40 cellular contexts compared by ENCODE assay signal in genomic region chr11:98842187-98842586, GRCh38.
"Had no signal": no experiment of that assay in that cellular context is flagged by ENCODE, and none has a peak within 500 bp of the region (broad histone marks: within the 10 kb centered on the region; RNA-seq: fewer than 3 reads in every experiment).

No MANE protein-coding gene starts in this region.

- H3K4me1 Mint-ChIP-seq: activated naive CD4-positive, alpha-beta T cell treated with anti-CD3 and anti-CD28 coated beads, Interleukin-2, amount 10 ng/mL, durations not matched to agents 7 days and 5 days; activated naive CD4-positive, alpha-beta T cell treated with anti-CD3 and anti-CD28 coated beads, Interleukin-2, amount 50 U/mL, for 24 hours; activated naive CD8-positive, alpha-beta T cell treated with anti-CD3 and anti-CD28 coated beads for 36 hours; activated naive CD8-positive, alpha-beta T cell treated with anti-CD3 and anti-CD28 coated beads, Interleukin-2, amount 10 ng/mL, durations not matched to agents 7 days and 5 days; activated naive CD8-positive, alpha-beta T cell treated with anti-CD3 and anti-CD28 coated beads, Interleukin-2, amount 50 U/mL, for 24 hours; activated T-helper 17 cell treated with anti-CD3 and anti-CD28 coated beads, Interleukin-2, amount 50 U/mL, for 72 hours; brain; central memory CD8-positive, alpha-beta T cell had no signal

- H3K36me3 ChIP-seq: adrenal gland, ascending aorta, brain microvascular endothelial cell, breast epithelium, cardiac muscle cell had no signal

- DNase-seq: activated effector memory CD4-positive, alpha-beta T cell treated with anti-CD3 and anti-CD28 coated beads, Interleukin-2, amount 50 U/mL, for 16 hours; activated effector memory CD4-positive, alpha-beta T cell treated with Interleukin-2 at 50 U/mL for 16 hours; activated gamma-delta T cell; activated gamma-delta T cell treated with Interleukin-2 at 50 U/mL for 16 hours; activated naive CD4-positive, alpha-beta T cell; activated naive CD4-positive, alpha-beta T cell treated with anti-CD3 and anti-CD28 coated beads for 36 hours; activated naive CD4-positive, alpha-beta T cell treated with anti-CD3 and anti-CD28 coated beads, Interleukin-2, amount 10 ng/mL, durations not matched to agents 7 days and 5 days; activated naive CD4-positive, alpha-beta T cell treated with anti-CD3 and anti-CD28 coated beads, Interleukin-2, amount 50 U/mL, for 16 hours; activated naive CD4-positive, alpha-beta T cell treated with Interleukin-2 at 50 U/mL for 16 hours; activated naive CD8-positive, alpha-beta T cell treated with anti-CD3 and anti-CD28 coated beads for 36 hours; activated naive CD8-positive, alpha-beta T cell treated with anti-CD3 and anti-CD28 coated beads, Interleukin-2, amount 10 ng/mL, durations not matched to agents 7 days and 5 days; activated naive CD8-positive, alpha-beta T cell treated with anti-CD3 and anti-CD28 coated beads, Interleukin-2, amount 50 U/mL, for 24 hours; activated T-cell treated with anti-CD3 and anti-CD28 coated beads, Interleukin-2, amount 50 U/mL, for 1 hour; activated T-cell treated with anti-CD3 and anti-CD28 coated beads, Interleukin-2, amount 50 U/mL, for 24 hours; activated T-cell treated with anti-CD3 and anti-CD28 coated beads, Interleukin-2, amount 50 U/mL, for 4 hours; activated T-cell treated with anti-CD3 and anti-CD28 coated beads, Interleukin-2, amount 50 U/mL, for 48 hours; activated T-cell treated with anti-CD3 and anti-CD28 coated beads, Interleukin-2, amount 50 U/mL, for 72 hours; adrenal gland; amniotic stem cell; amygdala; anterior cingulate cortex; aorta; body of pancreas; brain microvascular endothelial cell; caudate nucleus; central memory CD4-positive, alpha-beta T cell; cerebellar nuclear complex had no signal

- H3K27ac ChIP-seq: adrenal gland, ascending aorta, body of pancreas, brain microvascular endothelial cell, breast epithelium, cardiac muscle cell had no signal

- ATAC-seq: activated naive CD4-positive, alpha-beta T cell treated with anti-CD3 and anti-CD28 coated beads, Interleukin-2, amount 50 U/mL, for 72 hours; activated naive CD8-positive, alpha-beta T cell treated with anti-CD3 and anti-CD28 coated beads, Interleukin-2, amount 50 U/mL, for 24 hours; activated T-cell treated with anti-CD3 and anti-CD28 coated beads, Interleukin-2, amount 50 U/mL, for 4 hours; activated T-cell treated with anti-CD3 and anti-CD28 coated beads, Interleukin-2, amount 50 U/mL, for 72 hours; activated T-helper 17 cell treated with anti-CD3 and anti-CD28 coated beads, Interleukin-2, amount 50 U/mL, for 72 hours; body of pancreas had no signal

- H3K4me3 ChIP-seq: adrenal gland, ascending aorta, body of pancreas, breast epithelium, cardiac muscle cell had no signal

- H3K36me3 Mint-ChIP-seq: activated naive CD4-positive, alpha-beta T cell treated with anti-CD3 and anti-CD28 coated beads, Interleukin-2, amount 10 ng/mL, durations not matched to agents 7 days and 5 days; activated naive CD4-positive, alpha-beta T cell treated with anti-CD3 and anti-CD28 coated beads, Interleukin-2, amount 50 U/mL, for 24 hours; activated naive CD8-positive, alpha-beta T cell; activated naive CD8-positive, alpha-beta T cell treated with anti-CD3 and anti-CD28 coated beads for 36 hours; activated naive CD8-positive, alpha-beta T cell treated with anti-CD3 and anti-CD28 coated beads, Interleukin-2, amount 10 ng/mL, durations not matched to agents 7 days and 5 days; brain had no signal

- H3K9me3 ChIP-seq: ascending aorta, body of pancreas had no signal

- H3K4me3 Mint-ChIP-seq: activated naive CD4-positive, alpha-beta T cell treated with anti-CD3 and anti-CD28 coated beads for 36 hours; activated naive CD4-positive, alpha-beta T cell treated with anti-CD3 and anti-CD28 coated beads, Interleukin-2, amount 10 ng/mL, durations not matched to agents 7 days and 5 days; activated naive CD4-positive, alpha-beta T cell treated with anti-CD3 and anti-CD28 coated beads, Interleukin-2, amount 50 U/mL, for 24 hours; activated naive CD8-positive, alpha-beta T cell; activated naive CD8-positive, alpha-beta T cell treated with anti-CD3 and anti-CD28 coated beads for 36 hours; activated naive CD8-positive, alpha-beta T cell treated with anti-CD3 and anti-CD28 coated beads, Interleukin-2, amount 10 ng/mL, durations not matched to agents 7 days and 5 days; activated naive CD8-positive, alpha-beta T cell treated with anti-CD3 and anti-CD28 coated beads, Interleukin-2, amount 50 U/mL, for 24 hours; activated T-cell treated with anti-CD3 and anti-CD28 coated beads, Interleukin-2, amount 50 U/mL, for 24 hours; activated T-cell treated with anti-CD3 and anti-CD28 coated beads, Interleukin-2, amount 50 U/mL, for 4 hours; activated T-cell treated with anti-CD3 and anti-CD28 coated beads, Interleukin-2, amount 50 U/mL, for 72 hours; activated T-helper 1 cell treated with anti-CD3 and anti-CD28 coated beads, Interleukin-12 subunit alpha, Interleukin-12 subunit beta, Interleukin-2, Interleukin-4 antibody, amounts not matched to agents 30 ng/mL and 10 ng/mL and 1 ng/mL, durations not matched to agents 14 hours and 24 hours and 36 hours; activated T-helper 17 cell treated with anti-CD3 and anti-CD28 coated beads, Interleukin-2, amount 50 U/mL, for 72 hours; brain; central memory CD8-positive, alpha-beta T cell had no signal

- H3K27ac Mint-ChIP-seq: activated naive CD4-positive, alpha-beta T cell treated with anti-CD3 and anti-CD28 coated beads for 36 hours; activated naive CD4-positive, alpha-beta T cell treated with anti-CD3 and anti-CD28 coated beads, Interleukin-2, amount 10 ng/mL, durations not matched to agents 7 days and 5 days; activated naive CD4-positive, alpha-beta T cell treated with anti-CD3 and anti-CD28 coated beads, Interleukin-2, amount 50 U/mL, for 24 hours; activated naive CD4-positive, alpha-beta T cell treated with anti-CD3 and anti-CD28 coated beads, Interleukin-2, amount 50 U/mL, for 72 hours; activated naive CD8-positive, alpha-beta T cell; activated naive CD8-positive, alpha-beta T cell treated with anti-CD3 and anti-CD28 coated beads for 36 hours; activated naive CD8-positive, alpha-beta T cell treated with anti-CD3 and anti-CD28 coated beads, Interleukin-2, amount 10 ng/mL, durations not matched to agents 7 days and 5 days; activated naive CD8-positive, alpha-beta T cell treated with anti-CD3 and anti-CD28 coated beads, Interleukin-2, amount 50 U/mL, for 24 hours; activated T-cell treated with anti-CD3 and anti-CD28 coated beads, Interleukin-2, amount 50 U/mL, for 24 hours; activated T-cell treated with anti-CD3 and anti-CD28 coated beads, Interleukin-2, amount 50 U/mL, for 72 hours; activated T-helper 1 cell treated with anti-CD3 and anti-CD28 coated beads, Interleukin-12 subunit alpha, Interleukin-12 subunit beta, Interleukin-2, Interleukin-4 antibody, amounts not matched to agents 30 ng/mL and 10 ng/mL and 1 ng/mL, durations not matched to agents 14 hours and 24 hours and 36 hours; activated T-helper 17 cell treated with anti-CD3 and anti-CD28 coated beads, Interleukin-2, amount 50 U/mL, for 72 hours; activated T-helper 2 cell treated with anti-CD3 and anti-CD28 coated beads, Interferon-gamma antibody, Interleukin-2, Interleukin-4, amounts not matched to agents 10 μg/mL and 5 μg/mL and 100 μg/mL, durations not matched to agents 14 hours and 24 hours and 36 hours; brain had no signal

- H3K4me1 ChIP-seq: adrenal gland, ascending aorta, body of pancreas, breast epithelium had no signal

- FAIRE-seq: astrocyte, bronchial epithelial cell had no signal

- H3K27me3 ChIP-seq: adrenal gland, ascending aorta, body of pancreas, brain microvascular endothelial cell, breast epithelium, cardiac muscle cell had no signal

- H3K27me3 Mint-ChIP-seq: activated naive CD4-positive, alpha-beta T cell treated with anti-CD3 and anti-CD28 coated beads, Interleukin-2, amount 10 ng/mL, durations not matched to agents 7 days and 5 days; activated naive CD4-positive, alpha-beta T cell treated with anti-CD3 and anti-CD28 coated beads, Interleukin-2, amount 50 U/mL, for 24 hours; activated naive CD8-positive, alpha-beta T cell; activated naive CD8-positive, alpha-beta T cell treated with anti-CD3 and anti-CD28 coated beads for 36 hours; activated naive CD8-positive, alpha-beta T cell treated with anti-CD3 and anti-CD28 coated beads, Interleukin-2, amount 10 ng/mL, durations not matched to agents 7 days and 5 days; activated naive CD8-positive, alpha-beta T cell treated with anti-CD3 and anti-CD28 coated beads, Interleukin-2, amount 50 U/mL, for 24 hours; activated T-cell treated with anti-CD3 and anti-CD28 coated beads, Interleukin-2, amount 50 U/mL, for 24 hours; activated T-helper 17 cell treated with anti-CD3 and anti-CD28 coated beads, Interleukin-2, amount 50 U/mL, for 72 hours; brain; central memory CD8-positive, alpha-beta T cell had no signal
